ENCODE assay signal across 8 cellular contexts in the genomic region with DNA sequence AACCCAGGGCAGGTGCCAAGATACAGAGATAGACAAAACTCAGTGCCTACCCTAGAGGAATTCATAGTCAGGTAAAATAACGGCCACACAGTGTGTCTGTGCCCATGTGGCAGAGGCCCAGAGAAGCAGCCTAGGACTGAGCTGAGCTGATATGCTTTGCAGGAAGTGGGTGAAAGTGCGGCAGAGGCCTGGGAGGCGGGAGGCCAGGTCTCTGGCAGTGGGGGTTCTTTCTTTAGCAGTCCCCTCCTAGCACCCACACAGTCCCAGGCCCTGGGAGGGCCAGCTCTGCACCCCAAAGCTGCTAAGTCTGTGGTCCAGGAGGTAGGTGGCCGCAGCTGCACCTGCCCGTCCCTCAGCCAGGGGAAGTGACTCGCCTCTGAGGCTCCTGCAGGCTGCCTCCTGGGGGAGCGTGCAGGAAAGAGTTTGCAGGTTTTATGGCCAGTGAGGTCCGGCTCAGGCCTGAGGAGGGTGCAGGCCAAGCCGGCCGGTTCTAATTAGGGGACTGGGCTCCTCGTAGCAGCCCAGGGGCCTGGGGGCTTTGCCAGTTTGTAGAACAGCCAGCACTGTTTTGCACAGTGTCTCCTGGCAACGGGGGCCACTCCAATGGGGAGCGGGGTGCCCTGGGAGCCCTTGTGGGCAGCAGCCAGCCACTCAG.
DNase-seq lines count a peak whose midpoint lies in the region; ATAC-seq, FAIRE-seq and TF ChIP-seq lines count a peak whose summit lies in the region.
"Had no signal": no experiment of that assay in that cellular context is flagged by ENCODE, and none has a peak within 500 bp of the region (broad histone marks: within the 10 kb centered on the region; RNA-seq: fewer than 3 reads in every experiment).

No MANE protein-coding gene starts in this region.

- peaks cover 16 to 18% (median 16%) of the 10 kb centered on the region in 3 donors for H3K4me1 Mint-ChIP-seq in T-cell

- H2AFZ ChIP-seq in HCT116 (ENCODE audit: low read depth, low read length, poor library complexity, severe bottlenecking) = no peak overlapping the region

- no peak for FAIRE-seq in HTR-8/SVneo (lab: Jason Lieb, UNC)
- FAIRE-seq: pancreas had no signal

- H3K27me3 ChIP-seq in HCT116 (ENCODE audit: insufficient read depth, low read length) (no peaks in the 10 kb centered on the region), foreskin keratinocyte (no peaks in the 10 kb centered on the region), skeletal muscle tissue (ENCODE audit: control insufficient read depth in 3 of 3, insufficient read depth in 3 of 3, low read length in 3 of 3) (no peaks in the 10 kb centered on the region)
- H3K27me3 ChIP-seq: pancreas had no signal

- H3K4me1 ChIP-seq in HCT116 (ENCODE audit: control insufficient read depth in 1 of 2, insufficient read depth in 2 of 2, low read length in 2 of 2) = peaks cover 15 to 39% of the 10 kb centered on the region in 2 experiments; a peak in 3 of 4 replicates
- H3K4me1 ChIP-seq in foreskin keratinocyte = no peaks in the 10 kb centered on the region
- peaks cover 17 to 28% (median 23%) of the 10 kb centered on the region in 3 donors for H3K4me1 ChIP-seq in skeletal muscle tissue (ENCODE audit: control insufficient read depth in 3 of 3, insufficient read depth in 3 of 3, low read length in 3 of 3)

- TF ChIP-seq POLR2A in HCT116 (IDR thresholded peaks at IDR 0.05; ENCODE audit: borderline replicate concordance, extremely low read depth, insufficient read depth, insufficient read length) = no peak

- H3K4me3 ChIP-seq in HCT116 (replicated peaks in 1 of 2; ENCODE audit: low read depth in 1 of 2, low read length in 2 of 2) (0 out of 4 replicates have a peak overlapping the region, but pooled peaks of 1 of the 2 experiments have one; percentile 13), skeletal muscle tissue (ENCODE audit: low read length in 3 of 3) (no peak overlapping the region)
- H3K4me3 ChIP-seq: pancreas had no signal

- H3K9me2 ChIP-seq in HCT116 (ENCODE audit: insufficient read depth) = no peaks in the 10 kb centered on the region

- H3K27ac ChIP-seq in HCT116 (ENCODE audit: low read depth, low read length) = peak overlapping the region; percentile 46; the same call in 1 of the 2 replicates
- H3K27ac ChIP-seq in foreskin keratinocyte = no peak overlapping the region
- H3K27ac ChIP-seq in skeletal muscle tissue (ENCODE audit: low read depth, low read length) = peak overlapping the region; percentile 51

- H3K9me3 Mint-ChIP-seq in T-cell = no peaks in the 10 kb centered on the region

- H3K79me2 ChIP-seq in HCT116 (ENCODE audit: insufficient read depth, low read length) = no peaks in the 10 kb centered on the region

- H3K36me3 ChIP-seq in HCT116 (ENCODE audit: control insufficient read depth in 1 of 2, insufficient read depth in 2 of 2, low read length in 2 of 2) (no peaks in the 10 kb centered on the region), skeletal muscle tissue (ENCODE audit: control insufficient read depth in 3 of 3, insufficient read depth in 3 of 3, low read length in 3 of 3) (no peaks in the 10 kb centered on the region)
- H3K36me3 ChIP-seq: pancreas had no signal

- H3K4me2 ChIP-seq in HCT116 (ENCODE audit: low read length) = peak overlapping the region; percentile 56

- no peak for TF ChIP-seq CTCF in HCT116 (IDR thresholded peaks at IDR 0.05 in 2 of 3, conservative IDR thresholded peaks at IDR 0.05 in 1 of 3; ENCODE audit: borderline replicate concordance in 1 of 3, insufficient read depth in 1 of 3, low read depth in 2 of 3, low read length in 2 of 3)
- TF ChIP-seq CTCF in foreskin keratinocyte (conservative IDR thresholded peaks at IDR 0.05) = peak; percentile 13

- TF ChIP-seq RAD21 in HCT116 (IDR thresholded peaks at IDR 0.05; ENCODE audit: low read depth) = no peak

- H3K36me3 Mint-ChIP-seq in T-cell = no peaks in the 10 kb centered on the region

- H4K20me1 ChIP-seq in HCT116 (ENCODE audit: insufficient read depth) = no peaks in the 10 kb centered on the region

- intact Hi-C loops in HCT116 (cut with micrococcal nuclease) = no loop called here

- peak overlapping the region in 1 of 3 donors; percentile 39 for H3K4me3 Mint-ChIP-seq in T-cell

- ATAC-seq in HCT116 = peak; percentile 86
- ATAC-seq in T-cell (replicated peaks in 1 of 4) = peak; percentile 89 to 96 (median 93)
- ATAC-seq in foreskin keratinocyte = peak; percentile 48
- no peak for ATAC-seq in GM19397 (IDR thresholded peaks at IDR 0.05; ENCODE audit: unreplicated experiment)
- no peak for ATAC-seq in HG03175 (IDR thresholded peaks at IDR 0.05; ENCODE audit: unreplicated experiment)

- RAD21 ChIA-PET in HCT116 (lab: Charles Lee; ENCODE audit: low non-redundant PET in 1 of 2, low total read pairs in 2 of 2, uncharacterized antibody in 2 of 2, unreplicated experiment in 2 of 2) = interaction anchor here in 1 of 2 experiments (1.4 kb wide), 1 partner anchor 12 kb away, joined by 4 read pairs; no protein-coding TSS in a partner anchor

- DNase-seq in HCT116 (ENCODE audit: low read depth, low spot score) (no peak), T-cell (peak in 24 of 34 experiments; percentile 7 to 52 (median 20)), foreskin keratinocyte (no peak), HTR-8/SVneo (ENCODE audit: insufficient read length, low spot score) (no peak)
- DNase-seq: pancreas had no signal

- peak overlapping the region; percentile 34 to 39 for H3K27ac Mint-ChIP-seq in T-cell

- H3K9me3 ChIP-seq in HCT116 (ENCODE audit: control insufficient read depth in 1 of 2, insufficient read depth in 1 of 2, low read depth in 1 of 2, low read length in 2 of 2) (no peaks in the 10 kb centered on the region), skeletal muscle tissue (ENCODE audit: control insufficient read depth in 3 of 3, low read length in 3 of 3) (no peaks in the 10 kb centered on the region)
- H3K9me3 ChIP-seq: pancreas had no signal

- no peaks in the 10 kb centered on the region for H3K27me3 Mint-ChIP-seq in T-cell

- BruUV-seq in HCT116 (replicated peaks; lab: Mats Ljungman, UMichigan) = no TSS peak

- peak overlapping the region; percentile 19; the same call in 1 of the 2 replicates for H3K9ac ChIP-seq in HCT116 (ENCODE audit: low read length)
- H3K9ac ChIP-seq in skeletal muscle tissue (ENCODE audit: low read depth in 1 of 3, low read length in 3 of 3) = peak overlapping the region in 1 of 3 donors; percentile 40

- POLR2A ChIA-PET in HCT116 (lab: Charles Lee) (interaction anchor here (0.8 kb wide), 1 partner anchor 8 kb away, joined by 3 read pairs; no protein-coding TSS in a partner anchor), T-cell (lab: Charles Lee) (no interaction called here)

- CTCF ChIA-PET in HCT116 (lab: Charles Lee) (interaction anchor here (0.9 kb wide), 1 partner anchor 12 kb away, joined by 5 read pairs; no protein-coding TSS in a partner anchor), T-cell (lab: Charles Lee) (interaction anchor here (0.6 to 1.5 kb wide), 3 partner anchors 20 to 1841 kb away, joined by 3 read pairs; no protein-coding TSS in a partner anchor)

TF ChIP-seq in HCT116, 20 proteins besides CTCF, POLR2A, EP300 and RAD21 (continues in another document):
- TF ChIP-seq SIN3A (IDR thresholded peaks at IDR 0.05; ENCODE audit: low read depth) (no peak), CEBPB (IDR thresholded peaks at IDR 0.05; ENCODE audit: low read depth) (no peak), FOSL1 (IDR thresholded peaks at IDR 0.05; ENCODE audit: low read depth) (no peak; the same call in 1 of the 2 replicates), ZNF274 (IDR thresholded peaks at IDR 0.05; ENCODE audit: low read depth, low read length) (no peak), ZFX (IDR thresholded peaks at IDR 0.05) (no peak), EZH2 (IDR thresholded peaks at IDR 0.05) (no peak), ELF1 (IDR thresholded peaks at IDR 0.05; ENCODE audit: borderline replicate concordance, low read depth) (no peak), CBX3 (IDR thresholded peaks at IDR 0.05; ENCODE audit: low read depth) (no peak), EZH2phosphoT487 (IDR thresholded peaks at IDR 0.05; ENCODE audit: borderline replicate concordance) (no peak), TCF7L2 (IDR thresholded peaks at IDR 0.05; ENCODE audit: borderline replicate concordance, extremely low read depth, insufficient read depth, insufficient read length) (no peak), POLR2AphosphoS5 (IDR thresholded peaks at IDR 0.05; ENCODE audit: low read depth, low read length) (no peak)
- TF ChIP-seq, protein P1, sequence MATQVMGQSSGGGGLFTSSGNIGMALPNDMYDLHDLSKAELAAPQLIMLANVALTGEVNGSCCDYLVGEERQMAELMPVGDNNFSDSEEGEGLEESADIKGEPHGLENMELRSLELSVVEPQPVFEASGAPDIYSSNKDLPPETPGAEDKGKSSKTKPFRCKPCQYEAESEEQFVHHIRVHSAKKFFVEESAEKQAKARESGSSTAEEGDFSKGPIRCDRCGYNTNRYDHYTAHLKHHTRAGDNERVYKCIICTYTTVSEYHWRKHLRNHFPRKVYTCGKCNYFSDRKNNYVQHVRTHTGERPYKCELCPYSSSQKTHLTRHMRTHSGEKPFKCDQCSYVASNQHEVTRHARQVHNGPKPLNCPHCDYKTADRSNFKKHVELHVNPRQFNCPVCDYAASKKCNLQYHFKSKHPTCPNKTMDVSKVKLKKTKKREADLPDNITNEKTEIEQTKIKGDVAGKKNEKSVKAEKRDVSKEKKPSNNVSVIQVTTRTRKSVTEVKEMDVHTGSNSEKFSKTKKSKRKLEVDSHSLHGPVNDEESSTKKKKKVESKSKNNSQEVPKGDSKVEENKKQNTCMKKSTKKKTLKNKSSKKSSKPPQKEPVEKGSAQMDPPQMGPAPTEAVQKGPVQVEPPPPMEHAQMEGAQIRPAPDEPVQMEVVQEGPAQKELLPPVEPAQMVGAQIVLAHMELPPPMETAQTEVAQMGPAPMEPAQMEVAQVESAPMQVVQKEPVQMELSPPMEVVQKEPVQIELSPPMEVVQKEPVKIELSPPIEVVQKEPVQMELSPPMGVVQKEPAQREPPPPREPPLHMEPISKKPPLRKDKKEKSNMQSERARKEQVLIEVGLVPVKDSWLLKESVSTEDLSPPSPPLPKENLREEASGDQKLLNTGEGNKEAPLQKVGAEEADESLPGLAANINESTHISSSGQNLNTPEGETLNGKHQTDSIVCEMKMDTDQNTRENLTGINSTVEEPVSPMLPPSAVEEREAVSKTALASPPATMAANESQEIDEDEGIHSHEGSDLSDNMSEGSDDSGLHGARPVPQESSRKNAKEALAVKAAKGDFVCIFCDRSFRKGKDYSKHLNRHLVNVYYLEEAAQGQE (IDR thresholded peaks at IDR 0.05; ENCODE audit: low read depth) = no peak

Comparison
In these comparisons a context has a peak if more than half of its experiments do, and no peak if none do; other contexts are left out.
1. ATAC-seq: peak in HCT116 (single experiment), T-cell (4 of 4) and foreskin keratinocyte (single experiment); none in GM19397 (single experiment) and HG03175 (single experiment).
2. DNase-seq: peak in T-cell (24 of 34); none in HCT116 (single experiment), foreskin keratinocyte (0 of 2) and HTR-8/SVneo (single experiment).